ENCODE assay signal across 8 cellular contexts in genomic region chr4:2963185-2964076, GRCh38. TPM values are rescaled to one million over a fixed set of nuclear protein-coding genes. Genes with fewer than 3 reads are reported as not detected.
DNase-seq lines count a peak whose midpoint lies in the region; ATAC-seq and TF ChIP-seq lines count a peak whose summit lies in the region.

GRK4 (plus strand) TSS chr4:2963571; CDS start chr4:2964071, 500 bp downstream.
NOP14 (minus strand) TSS chr4:2963406; CDS start chr4:2963319, 87 bp downstream.

- intact Hi-C loops in Caco-2 (cut with micrococcal nuclease; ENCODE audit: unreplicated experiment), result loop anchor here (1.0 kb wide), 1 partner anchor 74 kb away; no protein-coding TSS in a partner anchor

- DNase-seq in Caco-2 (peak; percentile 97 to 98), HT-29 (ENCODE audit: low spot score) (peak; percentile 97), NK-92 (lab: John Stamatoyannopoulos, UW; ENCODE audit: unreplicated experiment) (peak; percentile 88), memory B cell (ENCODE audit: low spot score in 2 of 2) (peak; percentile 92 to 93)
- DNase-seq in activated CD8-positive, alpha-beta memory T cell treated with anti-CD3 and anti-CD28 coated beads for 4 hours (ENCODE audit: low read depth in 2 of 2), result peak; percentile 94 to 97
- DNase-seq in effector memory CD8-positive, alpha-beta T cell, result peak; percentile 93 to 97 (median 96)
- peak; percentile 96 for DNase-seq in stimulated activated CD8-positive, alpha-beta memory T cell treated with anti-CD3 and anti-CD28 coated beads, Interleukin-12 subunit alpha, Interleukin-12 subunit beta, amount 100 ng/mL, for 1 hour (ENCODE audit: low read depth)

- CTCF ChIA-PET in Caco-2 (lab: Charles Lee), result interaction anchor here (0.6 to 2.2 kb wide), 12 partner anchors 9 to 170 kb away, joined by 3 to 14 read pairs (median 4); partner anchors contain the start of gene SH3BP2

- H3K4me1 Mint-ChIP-seq in Caco-2 (ENCODE audit: low read depth, unreplicated experiment) (peaks cover 8% of the 10 kb centered on the region), memory B cell (peaks cover 20% of the 10 kb centered on the region)
- peaks cover 26 to 34% of the 10 kb centered on the region in 2 donors for H3K4me1 Mint-ChIP-seq in effector memory CD8-positive, alpha-beta T cell (ENCODE audit: low read depth in 2 of 2)

- H3K4me3 Mint-ChIP-seq in Caco-2 (ENCODE audit: unreplicated experiment), result peak within 1 kb of the TSS; percentile 73
- peak within 1 kb of the TSS; percentile 83 to 86 for H3K4me3 Mint-ChIP-seq in effector memory CD8-positive, alpha-beta T cell
- H3K4me3 Mint-ChIP-seq in memory B cell, result peak within 1 kb of the TSS; percentile 89

- H3K36me3 Mint-ChIP-seq in Caco-2 (ENCODE audit: insufficient read depth, unreplicated experiment), result peaks cover 24% of the 10 kb centered on the region
- peaks cover 33% of the 10 kb centered on the region for H3K36me3 Mint-ChIP-seq in effector memory CD8-positive, alpha-beta T cell (ENCODE audit: insufficient read depth)
- no peaks in the 10 kb centered on the region for H3K36me3 Mint-ChIP-seq in memory B cell

- POLR2A ChIA-PET in Caco-2 (lab: Charles Lee), result interaction anchor here (0.5 to 1.8 kb wide), 6 partner anchors 9 to 1592 kb away, joined by 3 to 10 read pairs (median 4); no protein-coding TSS in a partner anchor

- H3K27ac Mint-ChIP-seq in Caco-2 (ENCODE audit: unreplicated experiment), result peak within 1 kb of the TSS; percentile 88
- H3K27ac Mint-ChIP-seq in effector memory CD8-positive, alpha-beta T cell, result peak within 1 kb of the TSS; percentile 94 to 97
- peak within 1 kb of the TSS; percentile 94 for H3K27ac Mint-ChIP-seq in memory B cell

- peak; percentile 83 for ATAC-seq in GM21360 (IDR thresholded peaks at IDR 0.05; ENCODE audit: unreplicated experiment)
- ATAC-seq in effector memory CD8-positive, alpha-beta T cell (replicated peaks), result peak; percentile 89
- peak; percentile 92 for ATAC-seq in memory B cell (ENCODE audit: low read depth)

- H3K9me3 Mint-ChIP-seq in Caco-2 (ENCODE audit: unreplicated experiment) (no peaks in the 10 kb centered on the region), memory B cell (no peaks in the 10 kb centered on the region)
- no peaks in the 10 kb centered on the region for H3K9me3 Mint-ChIP-seq in effector memory CD8-positive, alpha-beta T cell

- H3K4me1 ChIP-seq in Caco-2, result peaks cover 7% of the 10 kb centered on the region

- H3K36me3 ChIP-seq in Caco-2 (ENCODE audit: control insufficient read depth, insufficient read depth, low read length), result no peaks in the 10 kb centered on the region

- H3K27me3 Mint-ChIP-seq in Caco-2 (ENCODE audit: insufficient read depth, unreplicated experiment) (no peaks in the 10 kb centered on the region), memory B cell (no peaks in the 10 kb centered on the region)
- no peaks in the 10 kb centered on the region for H3K27me3 Mint-ChIP-seq in effector memory CD8-positive, alpha-beta T cell

- peak; percentile 20 to 29 for TF ChIP-seq CTCF in Caco-2 (IDR thresholded peaks at IDR 0.05; ENCODE audit: insufficient read depth in 1 of 2, low read depth in 1 of 2, low read length in 1 of 2, severe bottlenecking in 1 of 2, unreplicated experiment in 1 of 2)

- no peaks in the 10 kb centered on the region for H3K27me3 ChIP-seq in Caco-2 (replicated peaks; ENCODE audit: control insufficient read depth, insufficient read depth, low read length)

- H3K4me3 ChIP-seq in Caco-2 (ENCODE audit: low read depth, low read length), result peak within 1 kb of the TSS; percentile 96

- no peaks in the 10 kb centered on the region for H3K9me3 ChIP-seq in Caco-2

- no TSS peak for BruUV-seq in Caco-2 (replicated peaks; lab: Mats Ljungman, UMichigan)

RNA-seq across cellular contexts. Expression of gene GRK4, which starts in this region (rescaled TPM):
- 6.8 and 7.1 TPM in 2 replicates for total RNA-seq in Caco-2 (2022)
- total RNA-seq in HT-29 (2014; rRNA removed; shearing (Covaris generic)), result 2.3 and 3.7 TPM in 2 replicates

RNA-seq across cellular contexts. Expression of gene NOP14, which starts in this region (rescaled TPM):
- total RNA-seq in Caco-2 (2022), result 55.2 and 60.5 TPM in 2 replicates
- total RNA-seq in HT-29 (2014; rRNA removed; shearing (Covaris generic)), result 26.2 and 29.2 TPM in 2 replicates

Comparison
In these comparisons a context has a peak if more than half of its experiments do, and no peak if none do; other contexts are left out.
1. Peak in every context shown above with its lines: DNase-seq, ATAC-seq and H3K4me3 ChIP-seq.